ENCODE assay signal across 11 cellular contexts in genomic region chr20:1934578-1935573, GRCh38. TPM values are rescaled to one million over a fixed set of nuclear protein-coding genes. Genes with fewer than 3 reads are reported as not detected.
DNase-seq lines count a peak whose midpoint lies in the region; ATAC-seq, FAIRE-seq and TF ChIP-seq lines count a peak whose summit lies in the region.
"Had no signal": no experiment of that assay in that cellular context is flagged by ENCODE, and none has a peak within 500 bp of the region (broad histone marks: within the 10 kb centered on the region; RNA-seq: fewer than 3 reads in every experiment).

No MANE protein-coding gene starts in this region.

- no peak overlapping the region for H3K9ac ChIP-seq in HepG2 (ENCODE audit: insufficient read depth, low read depth, low read length)

- no peaks in the 10 kb centered on the region for H3K9me3 ChIP-seq in MG63
- H3K9me3 ChIP-seq in HepG2 (ENCODE audit: low read length), result no peaks in the 10 kb centered on the region
- no peaks in the 10 kb centered on the region for H3K9me3 ChIP-seq in tibial artery

- no peak overlapping the region for H2AFZ ChIP-seq in HepG2 (ENCODE audit: low read length)

- no TSS peak for BruUV-seq in HepG2 (replicated peaks; lab: Mats Ljungman, UMichigan)

- H4K20me1 ChIP-seq in HepG2 (ENCODE audit: insufficient read depth, low read length), result no peaks in the 10 kb centered on the region

- TF ChIP-seq CTCF in cardiac fibroblast (IDR thresholded peaks at IDR 0.05; ENCODE audit: low read depth, low read length) (no peak), HepG2 (CRISPR knock-in tag; IDR thresholded peaks at IDR 0.05) (no peak), tibial artery (IDR thresholded peaks at IDR 0.05) (no peak)

- POLR2A ChIA-PET in HepG2 (lab: Yijun Ruan, JAX), result no interaction called here

- ATAC-seq in HepG2 (no peak), HG02938 (IDR thresholded peaks at IDR 0.05; ENCODE audit: unreplicated experiment) (no peak)

- no peak overlapping the region for H3K4me3 ChIP-seq in MG63
- no peak overlapping the region for H3K4me3 ChIP-seq in cardiac fibroblast (replicated peaks in 1 of 2; ENCODE audit: low read depth in 2 of 2, low read length in 2 of 2)
- H3K4me3 ChIP-seq in HepG2 (replicated peaks in 1 of 3; ENCODE audit: insufficient read depth in 1 of 3, low read depth in 2 of 3, low read length in 3 of 3), result no peak overlapping the region
- no peak overlapping the region for H3K4me3 ChIP-seq in tibial artery

- no peaks in the 10 kb centered on the region for H3K27me3 ChIP-seq in MG63
- H3K27me3 ChIP-seq in HepG2 (ENCODE audit: control insufficient read depth in 1 of 2, insufficient read depth in 2 of 2, low read length in 2 of 2), result no peaks in the 10 kb centered on the region
- H3K27me3 ChIP-seq in tibial artery, result no peaks in the 10 kb centered on the region

- peaks cover 4% of the 10 kb centered on the region; the same call in 1 of the 2 replicates for H3K4me1 ChIP-seq in HepG2 (ENCODE audit: insufficient read depth, low read length)
- H3K4me1 ChIP-seq in tibial artery, result peaks cover 0 to 27% (median 19%) of the 10 kb centered on the region in 4 donors

- no peak for FAIRE-seq in HepG2 (lab: Jason Lieb, UNC)

- intact Hi-C loops in HepG2 (cut with micrococcal nuclease; ENCODE audit: unreplicated experiment) (no loop called here), tibial artery (cut with DNase I; ENCODE audit: low total_unique reads) (no loop called here)

- TF ChIP-seq EP300 in HepG2 (IDR thresholded peaks at IDR 0.05; ENCODE audit: low read depth in 2 of 2, low read length in 2 of 2) (no peak), HepG2 (CRISPR knock-in tag; IDR thresholded peaks at IDR 0.05; ENCODE audit: borderline replicate concordance) (no peak)

- peaks cover 18% of the 10 kb centered on the region for H3K36me3 ChIP-seq in MG63
- no peaks in the 10 kb centered on the region; a peak in 1 of 5 replicates for H3K36me3 ChIP-seq in HepG2 (replicated peaks in 1 of 2; ENCODE audit: control insufficient read depth in 1 of 2, insufficient read depth in 2 of 2, low read length in 2 of 2)
- H3K36me3 ChIP-seq in tibial artery, result peaks cover 9 to 50% (median 29%) of the 10 kb centered on the region in 3 donors

- in situ Hi-C loops in HepG2 (cut with HindIII; ENCODE audit: extremely low pct_ligation_motif_present, low pct_unique_long_range_greater_than_20kb), result no loop called here

- 91% methylated on average over 20 of the region's 20 CpGs for WGBS in HepG2 (ENCODE audit: low lambda C conversion rate)

- no peaks in the 10 kb centered on the region for H3K79me2 ChIP-seq in HepG2 (ENCODE audit: insufficient read depth, low read length)

- no peak overlapping the region for H3K4me2 ChIP-seq in HepG2 (ENCODE audit: low read depth, low read length)

- no peak overlapping the region for H3K27ac ChIP-seq in HepG2 (ENCODE audit: extremely low read length, insufficient read depth, low read length)
- peak overlapping the region; percentile 29 to 63 for H3K27ac ChIP-seq in tibial artery
- H3K27ac ChIP-seq: epithelial cell of prostate had no signal

- no peak for TF ChIP-seq POLR2A in HepG2 (IDR thresholded peaks at IDR 0.05; ENCODE audit: insufficient read depth in 1 of 2, low read depth in 2 of 2, low read length in 2 of 2)

- DNase-seq in MG63, result peak; percentile 58
- DNase-seq in cardiac fibroblast (ENCODE audit: low read depth in 2 of 2), result peak; percentile 96 to 98
- no peak for DNase-seq in HepG2 (ENCODE audit: low spot score)
- DNase-seq in tibial artery, result peak; percentile 95 to 97
- no peak for DNase-seq in T-helper 9 cell
- DNase-seq in COR-L47 (lab: John Stamatoyannopoulos, UW), result no peak
- DNase-seq in Ammon's horn (ENCODE audit: low spot score), result no peak
- DNase-seq: Karpas-422 had no signal

- TF ChIP-seq RAD21 in HepG2 (CRISPR knock-in tag; IDR thresholded peaks at IDR 0.05), result no peak

- CTCF ChIA-PET in HepG2 (lab: Yijun Ruan, JAX; ENCODE audit: low intra/inter-chr PET ratio, low total read pairs), result no interaction called here

TF ChIP-seq in HepG2, 621 proteins besides CTCF, POLR2A, EP300 and RAD21:
- TF ChIP-seq ZFP90 (CRISPR knock-in tag; IDR thresholded peaks at IDR 0.05; ENCODE audit: borderline replicate concordance), result no peak
- no peak for TF ChIP-seq NFRKB (IDR thresholded peaks at IDR 0.05)
- no peak for TF ChIP-seq YEATS4 (CRISPR knock-in tag; IDR thresholded peaks at IDR 0.05; ENCODE audit: borderline replicate concordance)
- TF ChIP-seq ZNF383 (CRISPR knock-in tag; IDR thresholded peaks at IDR 0.05; ENCODE audit: borderline replicate concordance), result no peak
- peak; percentile 70 for TF ChIP-seq RBM22 (optimal IDR thresholded peaks at IDR 0.05; ENCODE audit: low read length)
- TF ChIP-seq ZBTB25 (CRISPR knock-in tag; IDR thresholded peaks at IDR 0.05), result no peak

RNA-seq across cellular contexts. Expression of gene SIRPA, which starts 39.7 kb away (rescaled TPM):
- total RNA-seq in MG63 (2014; rRNA removed; shearing (Covaris generic); ENCODE audit: low replicate concordance), result 37.7 and 38.1 TPM in 2 replicates
- total RNA-seq in HepG2 (2016; rRNA removed; fragmentation: Illumina TruSeq; extraction: Trizol), result 13.1 and 17.6 TPM in 2 replicates
- total RNA-seq in HepG2 (2016; cell fraction: cytosol; rRNA removed; fragmentation: Illumina TruSeq; extraction: Trizol; ENCODE audit: low read depth), result 7.1 and 7.6 TPM in 2 replicates
- 12.0 and 17.3 TPM in 2 replicates for total RNA-seq in HepG2 (2016; cell fraction: insoluble cytoplasmic fraction; rRNA removed; fragmentation: Illumina TruSeq; extraction: Trizol)
- 23.3 and 25.2 TPM in 2 replicates for total RNA-seq in HepG2 (2016; cell fraction: membrane; rRNA removed; fragmentation: Illumina TruSeq; extraction: Trizol)
- 17.5 and 21.7 TPM in 2 replicates for total RNA-seq in HepG2 (2016; cell fraction: nucleus; rRNA removed; fragmentation: Illumina TruSeq; extraction: Trizol)
- polyA plus RNA-seq in HepG2 (2011; rRNA removed), result 6.8 and 7.2 TPM in 2 replicates
- polyA plus RNA-seq in HepG2 (2011; cell fraction: cytosol; rRNA removed), result 5.4 and 6.5 TPM in 2 replicates
- 9.1 and 9.3 TPM in 2 replicates for polyA plus RNA-seq in HepG2 (2011; cell fraction: nucleus; rRNA removed)
- polyA plus RNA-seq in HepG2 (2012), result 2.7 and 4.8 TPM in 2 replicates
- polyA plus RNA-seq in HepG2 (2016; cell fraction: cytosol; fragmentation: Illumina TruSeq; extraction: Trizol; ENCODE audit: low read depth), result 20.1 and 21.9 TPM in 2 replicates
- 23.3 and 30.2 TPM in 2 replicates for polyA plus RNA-seq in HepG2 (2016; cell fraction: insoluble cytoplasmic fraction; fragmentation: Illumina TruSeq; extraction: Trizol; ENCODE audit: low read depth)
- 44.9 and 45.6 TPM in 2 replicates for polyA plus RNA-seq in HepG2 (2016; cell fraction: membrane; fragmentation: Illumina TruSeq; extraction: Trizol; ENCODE audit: low read depth)
- polyA plus RNA-seq in HepG2 (2016; cell fraction: nucleus; fragmentation: Illumina TruSeq; extraction: Trizol; ENCODE audit: insufficient read depth, low read depth), result 53.5 and 55.1 TPM in 2 replicates
- polyA minus RNA-seq in HepG2 (2011; rRNA and poly(A)+ RNA removed; ENCODE audit: low replicate concordance), result 0.05 and 6.2 TPM in 2 replicates
- polyA minus RNA-seq in HepG2 (2011; cell fraction: cytosol; rRNA and poly(A)+ RNA removed), result 2.5 and 3.8 TPM in 2 replicates
- polyA minus RNA-seq in HepG2 (2011; cell fraction: nucleus; rRNA and poly(A)+ RNA removed), result 2.4 and 2.6 TPM in 2 replicates

RNA-seq across cellular contexts. Expression of gene PDYN, which starts 59.0 kb away (rescaled TPM):
- not detected in 2 replicates for total RNA-seq in MG63 (2014; rRNA removed; shearing (Covaris generic); ENCODE audit: low replicate concordance)
- total RNA-seq in HepG2 (2016; rRNA removed; fragmentation: Illumina TruSeq; extraction: Trizol), result not detected in 2 replicates
- total RNA-seq in HepG2 (2016; cell fraction: cytosol; rRNA removed; fragmentation: Illumina TruSeq; extraction: Trizol; ENCODE audit: low read depth), result not detected in 2 replicates
- not detected in 2 replicates for total RNA-seq in HepG2 (2016; cell fraction: insoluble cytoplasmic fraction; rRNA removed; fragmentation: Illumina TruSeq; extraction: Trizol)
- not detected in 2 replicates for total RNA-seq in HepG2 (2016; cell fraction: membrane; rRNA removed; fragmentation: Illumina TruSeq; extraction: Trizol)
- total RNA-seq in HepG2 (2016; cell fraction: nucleus; rRNA removed; fragmentation: Illumina TruSeq; extraction: Trizol), result not detected in 2 replicates
- polyA plus RNA-seq in HepG2 (2011; rRNA removed), result not detected in 2 replicates
- not detected in 2 replicates for polyA plus RNA-seq in HepG2 (2011; cell fraction: cytosol; rRNA removed)
- not detected in 2 replicates for polyA plus RNA-seq in HepG2 (2011; cell fraction: nucleus; rRNA removed)
- not detected in 2 replicates for polyA plus RNA-seq in HepG2 (2012)
- polyA plus RNA-seq in HepG2 (2016; cell fraction: cytosol; fragmentation: Illumina TruSeq; extraction: Trizol; ENCODE audit: low read depth), result not detected in 2 replicates
- not detected in 2 replicates for polyA plus RNA-seq in HepG2 (2016; cell fraction: insoluble cytoplasmic fraction; fragmentation: Illumina TruSeq; extraction: Trizol; ENCODE audit: low read depth)
- not detected in 2 replicates for polyA plus RNA-seq in HepG2 (2016; cell fraction: membrane; fragmentation: Illumina TruSeq; extraction: Trizol; ENCODE audit: low read depth)
- not detected in 2 replicates for polyA plus RNA-seq in HepG2 (2016; cell fraction: nucleus; fragmentation: Illumina TruSeq; extraction: Trizol; ENCODE audit: insufficient read depth, low read depth)
- polyA minus RNA-seq in HepG2 (2011; rRNA and poly(A)+ RNA removed; ENCODE audit: low replicate concordance), result not detected in 2 replicates
- polyA minus RNA-seq in HepG2 (2011; cell fraction: cytosol; rRNA and poly(A)+ RNA removed), result not detected in 2 replicates
- not detected in 2 replicates for polyA minus RNA-seq in HepG2 (2011; cell fraction: nucleus; rRNA and poly(A)+ RNA removed)
- total RNA-seq: occipital lobe had no signal

Comparison
In these comparisons a context has a peak if more than half of its experiments do, and no peak if none do; other contexts are left out.
1. DNase-seq: peak in MG63 (single experiment), cardiac fibroblast (2 of 2) and tibial artery (2 of 2); none in HepG2 (single experiment), T-helper 9 cell (single experiment), COR-L47 (single experiment) and Ammon's horn (single experiment).